In genomic region chr6:111720931-111721496, GRCh38 we compare ENCODE assay signal across 16 cellular contexts.
DNase-seq lines count a peak whose midpoint lies in the region; ATAC-seq and TF ChIP-seq lines count a peak whose summit lies in the region.
"Had no signal": no experiment of that assay in that cellular context is flagged by ENCODE, and none has a peak within 500 bp of the region (broad histone marks: within the 10 kb centered on the region; RNA-seq: fewer than 3 reads in every experiment).

No MANE protein-coding gene starts in this region.

- no peak overlapping the region for H3K9ac ChIP-seq in endodermal cell (ENCODE audit: extremely low read depth, low read length, poor library complexity, severe bottlenecking)

- H3K27ac Mint-ChIP-seq in CD8-positive, alpha-beta T cell, result peak overlapping the region; percentile 84
- H3K27ac Mint-ChIP-seq in endodermal cell (no peak overlapping the region), progenitor cell of endocrine pancreas (peak overlapping the region; percentile 74)

- intact Hi-C loops in CD8-positive, alpha-beta T cell (cut with DNase I, micrococcal nuclease), result loop anchor here (5.0 kb wide), 2 partner anchors 36 to 71 kb away; no protein-coding TSS in a partner anchor

- H3K4me3 Mint-ChIP-seq in CD8-positive, alpha-beta T cell, result no peak overlapping the region
- H3K4me3 Mint-ChIP-seq in endodermal cell (no peak overlapping the region), progenitor cell of endocrine pancreas (ENCODE audit: low read depth) (no peak overlapping the region)
- H3K4me3 Mint-ChIP-seq: activated B cell treated with CpG ODN at 0.5 μM for 24 hours, CD14-positive monocyte had no signal

- H3K36me3 Mint-ChIP-seq in CD8-positive, alpha-beta T cell, result peaks cover 72% of the 10 kb centered on the region
- H3K36me3 Mint-ChIP-seq in endodermal cell (ENCODE audit: low read depth) (peaks cover 31% of the 10 kb centered on the region), progenitor cell of endocrine pancreas (ENCODE audit: insufficient read depth) (peaks cover 7% of the 10 kb centered on the region)

- WGBS in endodermal cell (ENCODE audit: insufficient coverage in 1 of 2, insufficient read length in 1 of 2), 2 experiments, result 95% methylated on average over 12 of the region's 12 CpGs

- no peak overlapping the region for H3K27ac ChIP-seq in CD8-positive, alpha-beta T cell (ENCODE audit: low read depth, low read length)
- no peak overlapping the region for H3K27ac ChIP-seq in endodermal cell (ENCODE audit: low read depth, low read length)

- TF ChIP-seq CTCF in CD8-positive, alpha-beta T cell (IDR thresholded peaks at IDR 0.05), result no peak
- no peak for TF ChIP-seq CTCF in endodermal cell (conservative IDR thresholded peaks at IDR 0.05)
- TF ChIP-seq CTCF in progenitor cell of endocrine pancreas (IDR thresholded peaks at IDR 0.05; ENCODE audit: unreplicated experiment), result no peak

- H3K4me1 ChIP-seq in CD8-positive, alpha-beta T cell (ENCODE audit: insufficient read depth, low read length), result peaks cover 42% of the 10 kb centered on the region
- no peaks in the 10 kb centered on the region for H3K4me1 ChIP-seq in endodermal cell (ENCODE audit: control insufficient read depth, insufficient read depth, low read length)
- H3K4me1 ChIP-seq: HAP-1 had no signal

- no peaks in the 10 kb centered on the region for H3K27me3 ChIP-seq in CD8-positive, alpha-beta T cell (ENCODE audit: insufficient read depth, low read length)
- no peaks in the 10 kb centered on the region for H3K27me3 ChIP-seq in endodermal cell (ENCODE audit: control insufficient read depth, insufficient read depth, low read length, poor library complexity, severe bottlenecking)
- H3K27me3 ChIP-seq: gastrocnemius medialis had no signal

- ATAC-seq in CD8-positive, alpha-beta T cell, result no peak
- no peak for ATAC-seq in GM21723 (IDR thresholded peaks at IDR 0.05; ENCODE audit: unreplicated experiment)
- ATAC-seq in GM21528 (IDR thresholded peaks at IDR 0.05; ENCODE audit: low FRiP score, unreplicated experiment), result no peak
- ATAC-seq: gastrocnemius medialis had no signal

- peaks cover 23% of the 10 kb centered on the region for H3K36me3 ChIP-seq in CD8-positive, alpha-beta T cell (ENCODE audit: insufficient read depth, low read length)
- H3K36me3 ChIP-seq in endodermal cell (ENCODE audit: control insufficient read depth, insufficient read depth, low read length), result peaks cover 21% of the 10 kb centered on the region
- H3K36me3 ChIP-seq: gastrocnemius medialis, HAP-1 had no signal

- CTCF ChIA-PET in CD8-positive, alpha-beta T cell (lab: Charles Lee), result interaction anchor here (0.8 to 2.3 kb wide), 3 partner anchors 11 to 322 kb away, joined by 3 to 10 read pairs (median 3); no protein-coding TSS in a partner anchor

- no peak overlapping the region for H3K4me3 ChIP-seq in CD8-positive, alpha-beta T cell (ENCODE audit: low read depth, low read length)
- no peak overlapping the region for H3K4me3 ChIP-seq in endodermal cell (ENCODE audit: low read length)
- H3K4me3 ChIP-seq: gastrocnemius medialis, HAP-1, K562 had no signal

- no peaks in the 10 kb centered on the region for H3K9me3 Mint-ChIP-seq in CD8-positive, alpha-beta T cell
- H3K9me3 Mint-ChIP-seq in endodermal cell (peaks cover 5% of the 10 kb centered on the region), progenitor cell of endocrine pancreas (ENCODE audit: low read depth) (no peaks in the 10 kb centered on the region)
- H3K9me3 Mint-ChIP-seq: activated B cell treated with CpG ODN at 0.5 μM for 24 hours had no signal

- POLR2A ChIA-PET in CD8-positive, alpha-beta T cell (lab: Charles Lee), result interaction anchor here (1.0 to 1.4 kb wide), 2 partner anchors 12 to 23 kb away, joined by 3 read pairs; no protein-coding TSS in a partner anchor

- H3K4me1 Mint-ChIP-seq in CD8-positive, alpha-beta T cell (ENCODE audit: low read depth), result peaks cover 83% of the 10 kb centered on the region
- H3K4me1 Mint-ChIP-seq in endodermal cell (no peaks in the 10 kb centered on the region), progenitor cell of endocrine pancreas (ENCODE audit: low read depth) (peaks cover 2% of the 10 kb centered on the region)

- no peaks in the 10 kb centered on the region for H3K9me3 ChIP-seq in CD8-positive, alpha-beta T cell (ENCODE audit: low read length)
- H3K9me3 ChIP-seq in endodermal cell (ENCODE audit: control insufficient read depth, low read length), result peaks cover 9% of the 10 kb centered on the region
- H3K9me3 ChIP-seq: gastrocnemius medialis, HAP-1 had no signal

- no peaks in the 10 kb centered on the region for H3K27me3 Mint-ChIP-seq in CD8-positive, alpha-beta T cell (ENCODE audit: low read depth)
- no peaks in the 10 kb centered on the region for H3K27me3 Mint-ChIP-seq in endodermal cell (ENCODE audit: insufficient read depth)
- no peaks in the 10 kb centered on the region for H3K27me3 Mint-ChIP-seq in progenitor cell of endocrine pancreas
- H3K27me3 Mint-ChIP-seq: activated B cell treated with CpG ODN at 0.5 μM for 24 hours had no signal

- peak; percentile 47 for DNase-seq in activated CD8-positive, alpha-beta memory T cell treated with anti-CD3 and anti-CD28 coated beads for 24 hours
- no peak for DNase-seq in activated CD8-positive, alpha-beta memory T cell treated with anti-CD3 and anti-CD28 coated beads, Interleukin-2, amount 50 U/mL, for 48 hours
- DNase-seq in CD8-positive, alpha-beta T cell, result no peak
- DNase-seq in endodermal cell (peak; percentile 13), progenitor cell of endocrine pancreas (ENCODE audit: low spot score, unreplicated experiment) (no peak)
- DNase-seq in stimulated activated naive CD4-positive, alpha-beta T cell treated with Interleukin-2 at 50 U/mL for 16 hours (lab: John Stamatoyannopoulos, UW), result no peak
- DNase-seq: activated B cell treated with CpG ODN at 0.5 μM for 24 hours, cortex of kidney, NCI-H2029, small intestine had no signal

Comparison
In these comparisons a context has a peak if more than half of its experiments do, and no peak if none do; other contexts are left out.
1. DNase-seq: peak in activated CD8-positive, alpha-beta memory T cell treated with anti-CD3 and anti-CD28 coated beads for 24 hours (single experiment) and endodermal cell (single experiment); none in activated CD8-positive, alpha-beta memory T cell treated with anti-CD3 and anti-CD28 coated beads, Interleukin-2, amount 50 U/mL, for 48 hours (single experiment), CD8-positive, alpha-beta T cell (0 of 7), progenitor cell of endocrine pancreas (single experiment) and stimulated activated naive CD4-positive, alpha-beta T cell treated with Interleukin-2 at 50 U/mL for 16 hours (single experiment).